ENCODE assay signal across 22 cellular contexts in genomic region chr4:40881851-40882250, GRCh38.
DNase-seq lines count a peak whose midpoint lies in the region; FAIRE-seq and TF ChIP-seq lines count a peak whose summit lies in the region.
"Had no signal": no experiment of that assay in that cellular context is flagged by ENCODE, and none has a peak within 500 bp of the region (broad histone marks: within the 10 kb centered on the region; RNA-seq: fewer than 3 reads in every experiment).

No MANE protein-coding gene starts in this region.

- H3K27me3 ChIP-seq in WERI-Rb-1 (ENCODE audit: insufficient read depth, low read depth, severe bottlenecking) (no peaks in the 10 kb centered on the region), endodermal cell (ENCODE audit: control insufficient read depth, insufficient read depth, low read length, poor library complexity, severe bottlenecking) (no peaks in the 10 kb centered on the region), mesendoderm (ENCODE audit: insufficient read depth, low read length, poor library complexity) (no peaks in the 10 kb centered on the region), stomach (no peaks in the 10 kb centered on the region)
- H3K27me3 ChIP-seq: SJSA1 had no signal

- H3K4me1 ChIP-seq in endodermal cell (ENCODE audit: control insufficient read depth, insufficient read depth, low read length) (peaks cover 22% of the 10 kb centered on the region), mesendoderm (ENCODE audit: control insufficient read depth, low read depth, low read length) (peaks cover 2% of the 10 kb centered on the region), stomach (no peaks in the 10 kb centered on the region)
- H3K4me1 ChIP-seq: SJSA1 had no signal

- H3K79me1 ChIP-seq in mesendoderm (ENCODE audit: low read length), result no peaks in the 10 kb centered on the region

- 89 to 92% methylated on average over 4 of the region's 4 CpGs for WGBS in endodermal cell (ENCODE audit: insufficient coverage in 1 of 2, insufficient read length in 1 of 2), 2 experiments
- no CpG with 5 or more reads among the region's 4 CpGs for WGBS in mesendoderm (ENCODE audit: extremely low coverage, insufficient coverage, low lambda C conversion rate)
- 85 to 90% (median 87%) methylated on average over 4 of the region's 4 CpGs for WGBS in stomach, 5 donors

- no peak overlapping the region for H4K8ac ChIP-seq in mesendoderm (ENCODE audit: low read depth, low read length)

- no peak overlapping the region for H3K18ac ChIP-seq in mesendoderm (ENCODE audit: low read length)

- no peaks in the 10 kb centered on the region for H3K36me3 ChIP-seq in WERI-Rb-1
- H3K36me3 ChIP-seq in endodermal cell (ENCODE audit: control insufficient read depth, insufficient read depth, low read length), result peaks cover 3% of the 10 kb centered on the region
- no peaks in the 10 kb centered on the region for H3K36me3 ChIP-seq in mesendoderm (ENCODE audit: control insufficient read depth, insufficient read depth, low read length)
- peaks cover 3 to 71% (median 42%) of the 10 kb centered on the region in 4 donors for H3K36me3 ChIP-seq in stomach
- H3K36me3 ChIP-seq: SJSA1 had no signal

- no peak overlapping the region for H3K9ac ChIP-seq in endodermal cell (ENCODE audit: extremely low read depth, low read length, poor library complexity, severe bottlenecking)
- H3K9ac ChIP-seq in mesendoderm (ENCODE audit: low read length), result no peak overlapping the region

- H2BK5ac ChIP-seq in mesendoderm (ENCODE audit: low read length), result no peak overlapping the region

- H3K4me3 ChIP-seq in WERI-Rb-1 (ENCODE audit: low read depth, low read length) (no peak overlapping the region), endodermal cell (ENCODE audit: low read length) (no peak overlapping the region), mesendoderm (ENCODE audit: low read length) (no peak overlapping the region), stomach (no peak overlapping the region)
- H3K4me3 ChIP-seq: K562, SJSA1 had no signal

- intact Hi-C loops in stomach (cut with DNase I; ENCODE audit: low total_unique reads), result no loop called here

- peaks cover 12% of the 10 kb centered on the region for H3K27me3 Mint-ChIP-seq in IgD-negative memory B cell
- H3K27me3 Mint-ChIP-seq in endodermal cell (ENCODE audit: insufficient read depth), result no peaks in the 10 kb centered on the region

- peak overlapping the region in 2 of 3 donors; percentile 26 to 91 for H3K27ac Mint-ChIP-seq in IgD-negative memory B cell
- peak overlapping the region; percentile 20 for H3K27ac Mint-ChIP-seq in endodermal cell

- H4K5ac ChIP-seq in mesendoderm (ENCODE audit: low read length), result no peak overlapping the region

- peak; percentile 50 for DNase-seq in WERI-Rb-1
- no peak for DNase-seq in endodermal cell
- peak; percentile 38 for DNase-seq in retina
- no peak for DNase-seq in mesendoderm
- DNase-seq in stomach, result no peak
- DNase-seq in GM19239 (ENCODE audit: insufficient read length, low spot score), result no peak
- DNase-seq: CD4-positive, alpha-beta memory T cell; DMS79 treated with DMSO at 0.1 percent for 48 hours; MV-4-11; NCI-H1105; NCI-H1436 treated with DMSO at 0.1 percent for 48 hours; NCI-H187 treated with DMSO at 0.1 percent for 48 hours; NCI-H2171 treated with DMSO at 0.1 percent for 48 hours; NCI-H345; NCI-H748 treated with DMSO at 0.1 percent for 48 hours; Right ventricle myocardium superior; RPMI8226 had no signal

- H3K4ac ChIP-seq in mesendoderm (ENCODE audit: low read depth, low read length), result no peak overlapping the region

- H3K36me3 Mint-ChIP-seq in IgD-negative memory B cell (peaks cover 5% of the 10 kb centered on the region), endodermal cell (ENCODE audit: low read depth) (peaks cover 33% of the 10 kb centered on the region)
- H3K36me3 Mint-ChIP-seq: CD4-positive, alpha-beta memory T cell had no signal

- H3K79me2 ChIP-seq in mesendoderm (ENCODE audit: control insufficient read depth, insufficient read depth, low read length), result no peaks in the 10 kb centered on the region

- no peak overlapping the region for H2AK5ac ChIP-seq in mesendoderm (ENCODE audit: low read length)

- H3K9me3 Mint-ChIP-seq in IgD-negative memory B cell (no peaks in the 10 kb centered on the region), endodermal cell (no peaks in the 10 kb centered on the region)
- H3K9me3 Mint-ChIP-seq: CD4-positive, alpha-beta memory T cell had no signal

- H2BK120ac ChIP-seq in mesendoderm (ENCODE audit: low read depth, low read length), result no peak overlapping the region

- no peak overlapping the region for H3K23ac ChIP-seq in mesendoderm (ENCODE audit: low read length)

- no peak for TF ChIP-seq POLR2A in stomach (IDR thresholded peaks at IDR 0.05)

- H3K27ac ChIP-seq in WERI-Rb-1 (peak overlapping the region; percentile 58), endodermal cell (ENCODE audit: low read depth, low read length) (no peak overlapping the region), mesendoderm (ENCODE audit: low read depth, low read length) (no peak overlapping the region), stomach (no peak overlapping the region)
- H3K27ac ChIP-seq: SJSA1 had no signal

- no peak for FAIRE-seq in GM19239 (lab: Jason Lieb, UNC)
- FAIRE-seq: H54, HepG2, K562 had no signal

- H3K4me1 Mint-ChIP-seq in IgD-negative memory B cell, result no peaks in the 10 kb centered on the region
- peaks cover 38% of the 10 kb centered on the region for H3K4me1 Mint-ChIP-seq in endodermal cell
- H3K4me1 Mint-ChIP-seq: CD4-positive, alpha-beta memory T cell had no signal

- no peak overlapping the region for H3K4me3 Mint-ChIP-seq in IgD-negative memory B cell
- H3K4me3 Mint-ChIP-seq in endodermal cell, result no peak overlapping the region
- H3K4me3 Mint-ChIP-seq: CD4-positive, alpha-beta memory T cell had no signal

- no peak for TF ChIP-seq CTCF in WERI-Rb-1 (IDR thresholded peaks at IDR 0.05; ENCODE audit: low read depth, low read length)
- no peak for TF ChIP-seq CTCF in endodermal cell (conservative IDR thresholded peaks at IDR 0.05)
- TF ChIP-seq CTCF in stomach (IDR thresholded peaks at IDR 0.05), result no peak

- H3K9me3 ChIP-seq in WERI-Rb-1 (ENCODE audit: severe bottlenecking) (no peaks in the 10 kb centered on the region), endodermal cell (ENCODE audit: control insufficient read depth, low read length) (no peaks in the 10 kb centered on the region), stomach (no peaks in the 10 kb centered on the region)
- H3K9me3 ChIP-seq: SJSA1 had no signal

- H3K56ac ChIP-seq in mesendoderm (ENCODE audit: low read length), result no peak overlapping the region

- TF ChIP-seq EP300 in stomach (IDR thresholded peaks at IDR 0.05), result no peak

- H3K4me2 ChIP-seq in mesendoderm (ENCODE audit: low read length), result no peak overlapping the region

- no peak overlapping the region for H2BK15ac ChIP-seq in mesendoderm (replicated peaks; ENCODE audit: low read depth)

Comparison
In these comparisons a context has a peak if more than half of its experiments do, and no peak if none do; other contexts are left out.
1. DNase-seq: peak in WERI-Rb-1 (single experiment) and retina (single experiment); none in endodermal cell (single experiment), mesendoderm (single experiment), stomach (single experiment) and GM19239 (single experiment).